8 cellular contexts compared by ENCODE assay signal in genomic region chr17:68205251-68205807, GRCh38. TPM values are rescaled to one million over a fixed set of nuclear protein-coding genes. Genes with fewer than 3 reads are reported as not detected.
DNase-seq lines count a peak whose midpoint lies in the region; ATAC-seq lines count a peak whose summit lies in the region.

No MANE protein-coding gene starts in this region.

- CTCF ChIA-PET in activated CD4-positive, alpha-beta memory T cell treated with anti-CD3 and anti-CD28 coated beads, Interleukin-2, amount 10 ng/mL, durations not matched to agents 7 days and 5 days (lab: Charles Lee): interaction anchor here (0.6 to 3.5 kb wide), 24 partner anchors 10 to 255 kb away, joined by 3 to 30 read pairs (median 4); partner anchors contain the start of genes AMZ2 and KPNA2

- no peaks in the 10 kb centered on the region for H3K9me3 ChIP-seq in CD4-positive, CD25-positive, alpha-beta regulatory T cell (ENCODE audit: control insufficient read depth in 2 of 2, low read length in 2 of 2)

- POLR2A ChIA-PET in activated CD4-positive, alpha-beta memory T cell treated with anti-CD3 and anti-CD28 coated beads, Interleukin-2, amount 10 ng/mL, durations not matched to agents 7 days and 5 days (lab: Charles Lee): interaction anchor here (0.6 to 4.3 kb wide), 22 partner anchors 9 to 256 kb away, joined by 3 to 73 read pairs (median 6); partner anchors contain the start of genes AMZ2, ARSG, KPNA2 and SLC16A6

- H3K27ac ChIP-seq in CD4-positive, CD25-positive, alpha-beta regulatory T cell (ENCODE audit: insufficient read depth, low read length, poor library complexity, severe bottlenecking): peak overlapping the region; percentile 74

- peak; percentile 88 to 94 (median 92) for DNase-seq in CD4-positive, CD25-positive, alpha-beta regulatory T cell
- DNase-seq in NCI-H526 treated with DMSO at 0.1 percent for 48 hours (lab: John Stamatoyannopoulos, UW) (peak; percentile 79), memory B cell (ENCODE audit: low spot score in 2 of 2) (peak; percentile 96 to 97)
- DNase-seq in activated CD4-positive, alpha-beta memory T cell treated with anti-CD3 and anti-CD28 coated beads, Interleukin-2, amount 10 ng/mL, durations not matched to agents 7 days and 5 days: peak; percentile 93
- DNase-seq in effector CD4-positive, alpha-beta T cell: peak; percentile 90
- DNase-seq in stimulated activated CD8-positive, alpha-beta memory T cell treated with anti-CD3 and anti-CD28 coated beads, Interleukin-12 subunit alpha, Interleukin-12 subunit beta, amount 100 ng/mL, for 24 hours (ENCODE audit: extremely low read depth): peak; percentile 68

- H3K4me1 ChIP-seq in CD4-positive, CD25-positive, alpha-beta regulatory T cell (ENCODE audit: control insufficient read depth, insufficient read depth, low read length, poor library complexity, severe bottlenecking): peaks cover 35% of the 10 kb centered on the region

- H3K27ac Mint-ChIP-seq in CD4-positive, CD25-positive, alpha-beta regulatory T cell: peak overlapping the region; percentile 47 to 88 (median 71)
- H3K27ac Mint-ChIP-seq in activated CD4-positive, alpha-beta memory T cell treated with anti-CD3 and anti-CD28 coated beads, Interleukin-2, amount 10 ng/mL, durations not matched to agents 7 days and 5 days: peak overlapping the region; percentile 87
- peak overlapping the region; percentile 92 for H3K27ac Mint-ChIP-seq in memory B cell

- no peak overlapping the region for H3K4me3 ChIP-seq in CD4-positive, CD25-positive, alpha-beta regulatory T cell (ENCODE audit: low read depth, low read length)

- peak; percentile 82 to 88 for ATAC-seq in CD4-positive, CD25-positive, alpha-beta regulatory T cell (ENCODE audit: low read depth in 2 of 2)
- ATAC-seq in GM19328 (IDR thresholded peaks at IDR 0.05; ENCODE audit: unreplicated experiment) (peak; percentile 85), HG03469 (IDR thresholded peaks at IDR 0.05; ENCODE audit: unreplicated experiment) (peak; percentile 81), memory B cell (ENCODE audit: low read depth) (peak; percentile 81)

- H3K9me3 Mint-ChIP-seq in CD4-positive, CD25-positive, alpha-beta regulatory T cell: peaks cover 0 to 2% (median 0%) of the 10 kb centered on the region in 7 donors
- no peaks in the 10 kb centered on the region for H3K9me3 Mint-ChIP-seq in activated CD4-positive, alpha-beta memory T cell treated with anti-CD3 and anti-CD28 coated beads, Interleukin-2, amount 10 ng/mL, durations not matched to agents 7 days and 5 days
- no peaks in the 10 kb centered on the region for H3K9me3 Mint-ChIP-seq in memory B cell

- no peaks in the 10 kb centered on the region for H3K27me3 ChIP-seq in CD4-positive, CD25-positive, alpha-beta regulatory T cell (ENCODE audit: control insufficient read depth, insufficient read depth, low read length)

- H3K4me1 Mint-ChIP-seq in CD4-positive, CD25-positive, alpha-beta regulatory T cell: peaks cover 11 to 37% (median 16%) of the 10 kb centered on the region in 4 donors
- peaks cover 33% of the 10 kb centered on the region for H3K4me1 Mint-ChIP-seq in activated CD4-positive, alpha-beta memory T cell treated with anti-CD3 and anti-CD28 coated beads, Interleukin-2, amount 10 ng/mL, durations not matched to agents 7 days and 5 days
- peaks cover 10% of the 10 kb centered on the region for H3K4me1 Mint-ChIP-seq in memory B cell

- H3K36me3 Mint-ChIP-seq in CD4-positive, CD25-positive, alpha-beta regulatory T cell: peaks cover 13% of the 10 kb centered on the region
- peaks cover 24% of the 10 kb centered on the region for H3K36me3 Mint-ChIP-seq in activated CD4-positive, alpha-beta memory T cell treated with anti-CD3 and anti-CD28 coated beads, Interleukin-2, amount 10 ng/mL, durations not matched to agents 7 days and 5 days (ENCODE audit: low read depth)
- peaks cover 3% of the 10 kb centered on the region for H3K36me3 Mint-ChIP-seq in memory B cell

- H3K27me3 Mint-ChIP-seq in CD4-positive, CD25-positive, alpha-beta regulatory T cell: peaks cover 6% of the 10 kb centered on the region
- H3K27me3 Mint-ChIP-seq in activated CD4-positive, alpha-beta memory T cell treated with anti-CD3 and anti-CD28 coated beads, Interleukin-2, amount 10 ng/mL, durations not matched to agents 7 days and 5 days: peaks cover 2% of the 10 kb centered on the region
- no peaks in the 10 kb centered on the region for H3K27me3 Mint-ChIP-seq in memory B cell

- peak overlapping the region; percentile 90 to 96 (median 94) for H3K4me3 Mint-ChIP-seq in CD4-positive, CD25-positive, alpha-beta regulatory T cell
- H3K4me3 Mint-ChIP-seq in activated CD4-positive, alpha-beta memory T cell treated with anti-CD3 and anti-CD28 coated beads, Interleukin-2, amount 10 ng/mL, durations not matched to agents 7 days and 5 days: peak overlapping the region; percentile 83
- H3K4me3 Mint-ChIP-seq in memory B cell: peak overlapping the region; percentile 96

- peaks cover 15% of the 10 kb centered on the region for H3K36me3 ChIP-seq in CD4-positive, CD25-positive, alpha-beta regulatory T cell (ENCODE audit: control insufficient read depth, insufficient read depth, low read length)

RNA-seq across cellular contexts. Expression of gene AMZ2, which starts 42.5 kb away (rescaled TPM):
- 58.6 TPM for total RNA-seq in CD4-positive, CD25-positive, alpha-beta regulatory T cell
- polyA plus RNA-seq in CD4-positive, CD25-positive, alpha-beta regulatory T cell: 100 to 1,000 TPM; 102 to 116 (median 114) TPM
- total RNA-seq in activated CD4-positive, alpha-beta memory T cell treated with anti-CD3 and anti-CD28 coated beads, Interleukin-2, amount 10 ng/mL, durations not matched to agents 7 days and 5 days: 100 to 1,000 TPM; 106 to 121 TPM
